ENCODE assay signal across 4 cellular contexts in genomic region chr17:21690811-21691210, GRCh38. TPM values are rescaled to one million over a fixed set of nuclear protein-coding genes. Genes with fewer than 3 reads are reported as not detected.
"Had no signal": no experiment of that assay in that cellular context is flagged by ENCODE, and none has a peak within 500 bp of the region (broad histone marks: within the 10 kb centered on the region; RNA-seq: fewer than 3 reads in every experiment).

No MANE protein-coding gene starts in this region.

RNA-seq across cellular contexts. Expression of gene KCNJ18, which starts 1.5 kb away (rescaled TPM):
- total RNA-seq: LHCN-M2, M059J, MCF 10A, NCI-H460 had no signal
